Comparison of ENCODE assay signal across 8 cellular contexts in the genomic region with DNA sequence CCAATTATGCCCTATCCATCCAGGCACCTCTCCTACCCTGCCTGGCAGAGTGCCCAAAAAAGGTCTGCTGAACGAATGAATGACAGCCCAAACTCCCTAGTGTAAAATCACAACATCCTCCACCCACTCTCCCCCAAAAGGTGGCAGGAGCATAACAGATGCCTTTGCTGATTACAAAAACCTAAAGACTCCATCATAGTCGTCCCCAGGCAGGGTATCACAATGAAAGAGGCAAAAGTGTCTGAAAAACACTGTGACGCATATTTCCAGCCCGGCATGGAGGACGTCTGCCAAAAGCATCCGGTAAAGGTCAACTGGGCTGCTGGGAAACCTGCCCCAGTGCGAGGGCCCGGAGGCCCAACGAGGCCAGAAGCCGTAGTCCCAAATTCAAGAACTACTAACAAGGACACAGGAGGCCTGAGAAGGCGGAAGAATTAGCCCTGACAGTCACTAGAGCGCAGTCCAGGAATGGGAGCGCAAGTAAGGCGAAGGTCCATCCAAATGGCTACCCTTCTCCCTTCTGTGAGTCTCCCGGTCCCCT. TPM values are rescaled to one million over a fixed set of nuclear protein-coding genes. Genes with fewer than 3 reads are reported as not detected.
A peak's percentile ranks its signal among the peaks of the same experiment; 100 is the strongest.
DNase-seq lines count a peak whose midpoint lies in the region; TF ChIP-seq lines count a peak whose summit lies in the region.

No MANE protein-coding gene starts in this region.

- in situ Hi-C loops in HAP-1 (cut with MboI; ENCODE audit: low sequenced_read_pairs) (no loop called here), astrocyte of the cerebellum (cut with HindIII; ENCODE audit: low sequenced_read_pairs) (no loop called here)

- peak overlapping the region; percentile 77 for H3K9ac ChIP-seq in iPS-18a (ENCODE audit: low read length)

- H3K27ac ChIP-seq in iPS-18a (ENCODE audit: low read length), result no peak overlapping the region

- H3K27me3 ChIP-seq in HAP-1 (ENCODE audit: low read depth) (no peaks in the 10 kb centered on the region), iPS-18a (ENCODE audit: control insufficient read depth, insufficient read depth, low read length) (peaks cover 23% of the 10 kb centered on the region)

- no peaks in the 10 kb centered on the region for H3K9me3 ChIP-seq in HAP-1
- no peaks in the 10 kb centered on the region for H3K9me3 ChIP-seq in iPS-18a (ENCODE audit: control insufficient read depth, low read depth, low read length)

- peaks cover 23% of the 10 kb centered on the region for H3K36me3 ChIP-seq in HAP-1 (replicated peaks)
- peaks cover 15% of the 10 kb centered on the region for H3K36me3 ChIP-seq in iPS-18a (ENCODE audit: control insufficient read depth, low read depth, low read length)

- no peak for TF ChIP-seq CTCF in astrocyte of the cerebellum (IDR thresholded peaks at IDR 0.05; ENCODE audit: low read depth, low read length, missing control alignments)

- peak overlapping the region; percentile 96 for H3K4me3 ChIP-seq in HAP-1
- peak overlapping the region; percentile 97 for H3K4me3 ChIP-seq in astrocyte of the cerebellum (ENCODE audit: low read depth, low read length)
- peak overlapping the region; percentile 99 for H3K4me3 ChIP-seq in iPS-18a (ENCODE audit: low read length)

- peak; percentile 69 for DNase-seq in AG08396 (ENCODE audit: low spot score)
- DNase-seq in HAP-1 (ENCODE audit: low spot score in 2 of 2), result no peak
- peak; percentile 42 for DNase-seq in RPMI7951 (ENCODE audit: low read depth)
- DNase-seq in astrocyte of the cerebellum (ENCODE audit: low read depth), result no peak
- peak; percentile 13 to 27 (median 16) for DNase-seq in stimulated activated CD4-positive, alpha-beta T cell treated with anti-CD3 and anti-CD28 coated beads, Interleukin-12 subunit alpha, Interleukin-12 subunit beta, amount 100 ng/mL, for 48 hours (ENCODE audit: low read depth in 2 of 3, low spot score in 1 of 3)
- no peak for DNase-seq in NCI-H2107 treated with DMSO at 0.1 percent for 48 hours (lab: John Stamatoyannopoulos, UW; ENCODE audit: unreplicated experiment)
- no peak for DNase-seq in NCI-H2196 treated with DMSO at 0.1 percent for 48 hours (lab: John Stamatoyannopoulos, UW; ENCODE audit: unreplicated experiment)

- H3K4me1 ChIP-seq in HAP-1 (peaks cover 9% of the 10 kb centered on the region), iPS-18a (ENCODE audit: control insufficient read depth, low read depth, low read length) (peaks cover 5% of the 10 kb centered on the region)

RNA-seq across cellular contexts. Expression of gene SMIM12, which starts 0.6 kb away (rescaled TPM):
- total RNA-seq in RPMI7951 (2014; rRNA removed; shearing (Covaris generic)), result 31.5 and 47.6 TPM in 2 replicates

Comparison
In these comparisons a context has a peak if more than half of its experiments do, and no peak if none do; other contexts are left out.
1. DNase-seq: peak in AG08396 (single experiment), RPMI7951 (single experiment) and stimulated activated CD4-positive, alpha-beta T cell treated with anti-CD3 and anti-CD28 coated beads, Interleukin-12 subunit alpha, Interleukin-12 subunit beta, amount 100 ng/mL, for 48 hours (3 of 3); none in HAP-1 (0 of 2), astrocyte of the cerebellum (single experiment), NCI-H2107 treated with DMSO at 0.1 percent for 48 hours (single experiment) and NCI-H2196 treated with DMSO at 0.1 percent for 48 hours (single experiment).
2. Peak in every context shown above with its lines, with median percentiles within 50 percentile points of each other: H3K4me3 ChIP-seq.